In genomic region chr15:61749169-61749568, GRCh38 we compare ENCODE assay signal across 2 cellular contexts.
TF ChIP-seq lines count a peak whose summit lies in the region.

No MANE protein-coding gene starts in this region.

TF ChIP-seq in SK-N-SH treated with all-trans-retinoic acid at 6 μM for 48 hours, 23 proteins besides CTCF, POLR2A, EP300 and RAD21 (continued from another document):
- TF ChIP-seq TSHZ2 (CRISPR knock-in tag; IDR thresholded peaks at IDR 0.05) (no peak), ZNF70 (CRISPR knock-in tag; IDR thresholded peaks at IDR 0.05) (no peak), ZFP3 (CRISPR knock-in tag; IDR thresholded peaks at IDR 0.05) (no peak), RARB (CRISPR knock-in tag; IDR thresholded peaks at IDR 0.05) (no peak), CREB5 (CRISPR knock-in tag; IDR thresholded peaks at IDR 0.05; ENCODE audit: low read depth) (no peak), GLIS3 (CRISPR knock-in tag; IDR thresholded peaks at IDR 0.05) (no peak), TOX (CRISPR knock-in tag; IDR thresholded peaks at IDR 0.05; ENCODE audit: borderline replicate concordance) (no peak), ISL1 (CRISPR knock-in tag; IDR thresholded peaks at IDR 0.05) (no peak), ZNF565 (CRISPR knock-in tag; conservative IDR thresholded peaks at IDR 0.05; ENCODE audit: low read depth) (no peak), ZNF8 (CRISPR knock-in tag; IDR thresholded peaks at IDR 0.05) (no peak)

TF ChIP-seq in SK-N-SH, 30 proteins besides CTCF, POLR2A, EP300 and RAD21 (continued from another document):
- TF ChIP-seq, protein P1, sequence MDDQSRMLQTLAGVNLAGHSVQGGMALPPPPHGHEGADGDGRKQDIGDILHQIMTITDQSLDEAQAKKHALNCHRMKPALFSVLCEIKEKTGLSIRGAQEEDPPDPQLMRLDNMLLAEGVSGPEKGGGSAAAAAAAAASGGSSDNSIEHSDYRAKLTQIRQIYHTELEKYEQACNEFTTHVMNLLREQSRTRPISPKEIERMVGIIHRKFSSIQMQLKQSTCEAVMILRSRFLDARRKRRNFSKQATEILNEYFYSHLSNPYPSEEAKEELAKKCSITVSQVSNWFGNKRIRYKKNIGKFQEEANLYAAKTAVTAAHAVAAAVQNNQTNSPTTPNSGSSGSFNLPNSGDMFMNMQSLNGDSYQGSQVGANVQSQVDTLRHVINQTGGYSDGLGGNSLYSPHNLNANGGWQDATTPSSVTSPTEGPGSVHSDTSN (IDR thresholded peaks at IDR 0.05): no peak
- TF ChIP-seq FOXM1 (IDR thresholded peaks at IDR 0.05; ENCODE audit: low read depth): no peak
- TF ChIP-seq TAF1 (IDR thresholded peaks at IDR 0.05; ENCODE audit: borderline replicate concordance, low read depth, low read length): no peak
- no peak for TF ChIP-seq YY1 (IDR thresholded peaks at IDR 0.05; ENCODE audit: low read depth)
- no peak for TF ChIP-seq RCOR1 (IDR thresholded peaks at IDR 0.05; ENCODE audit: low read length)
- TF ChIP-seq GATA2 (CRISPR knock-in tag; IDR thresholded peaks at IDR 0.05): no peak
- TF ChIP-seq, protein P2, sequence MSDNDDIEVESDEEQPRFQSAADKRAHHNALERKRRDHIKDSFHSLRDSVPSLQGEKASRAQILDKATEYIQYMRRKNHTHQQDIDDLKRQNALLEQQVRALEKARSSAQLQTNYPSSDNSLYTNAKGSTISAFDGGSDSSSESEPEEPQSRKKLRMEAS (IDR thresholded peaks at IDR 0.05; ENCODE audit: low read depth): no peak
- TF ChIP-seq ELF1 (IDR thresholded peaks at IDR 0.05): no peak
- TF ChIP-seq ZBTB33 (IDR thresholded peaks at IDR 0.05; ENCODE audit: borderline replicate concordance, low read depth): no peak
- TF ChIP-seq GABPA (IDR thresholded peaks at IDR 0.05; ENCODE audit: low read depth): no peak
- no peak for TF ChIP-seq CHD2 (IDR thresholded peaks at IDR 0.05; ENCODE audit: low read length, partially characterized antibody)
